Comparison of ENCODE assay signal across 19 cellular contexts in genomic region chr6:23980965-23981364, GRCh38.
DNase-seq lines count a peak whose midpoint lies in the region; ATAC-seq, FAIRE-seq and TF ChIP-seq lines count a peak whose summit lies in the region.
"Had no signal": no experiment of that assay in that cellular context is flagged by ENCODE, and none has a peak within 500 bp of the region (broad histone marks: within the 10 kb centered on the region; RNA-seq: fewer than 3 reads in every experiment).

No MANE protein-coding gene starts in this region.

- no peaks in the 10 kb centered on the region for H3K4me1 ChIP-seq in breast epithelium
- H3K4me1 ChIP-seq: Caco-2 had no signal

- H3K27ac Mint-ChIP-seq in MCF 10A (ENCODE audit: low read depth, unreplicated experiment), result no peak overlapping the region

- TF ChIP-seq CTCF in MCF 10A (IDR thresholded peaks at IDR 0.05; ENCODE audit: unreplicated experiment) (no peak), breast epithelium (IDR thresholded peaks at IDR 0.05) (no peak)

- H3K4me3 ChIP-seq in breast epithelium, result no peak overlapping the region
- H3K4me3 ChIP-seq: GM12878, K562 had no signal

- CTCF ChIA-PET in MCF 10A (lab: Yijun Ruan, JAX), result no interaction called here

- H3K27ac ChIP-seq in breast epithelium (no peak overlapping the region), caudate nucleus (ENCODE audit: low read depth, low read length) (no peak overlapping the region)
- H3K27ac ChIP-seq: C4-2B had no signal

- no peaks in the 10 kb centered on the region for H3K36me3 ChIP-seq in breast epithelium

- no peaks in the 10 kb centered on the region for H3K27me3 Mint-ChIP-seq in MCF 10A (ENCODE audit: insufficient read depth, unreplicated experiment)

- ATAC-seq in GM18868 (IDR thresholded peaks at IDR 0.05; ENCODE audit: unreplicated experiment), result no peak
- ATAC-seq: GM12878, HCT116, K562 had no signal

- FAIRE-seq in urothelium cell line (lab: Jason Lieb, UNC), result no peak
- FAIRE-seq: GM12878, K562 had no signal

- no peaks in the 10 kb centered on the region for H3K36me3 Mint-ChIP-seq in MCF 10A (ENCODE audit: insufficient read depth, unreplicated experiment)

- DNase-seq in MCF 10A (ENCODE audit: unreplicated experiment) (peak; percentile 45), breast epithelium (ENCODE audit: low spot score in 2 of 2) (no peak), caudate nucleus (lab: John Stamatoyannopoulos, UW) (peak in 36 of 61 donors; percentile 1 to 79 (median 11)), kidney tubule cell (ENCODE audit: low spot score) (peak; percentile 77), urothelium cell line (ENCODE audit: low spot score) (peak; percentile 24), SIG-M5 treated with dmso at 0.1 percent for 504 hours (lab: John Stamatoyannopoulos, UW; ENCODE audit: unreplicated experiment) (no peak), iPS-NIHi7 (ENCODE audit: extremely low spot score) (no peak)
- DNase-seq: 8988T, Caco-2, NCI-H1048, NCI-H146, NCI-H2081 treated with DMSO at 0.1 percent for 48 hours, NCI-H345, NCI-H526 treated with DMSO at 0.1 percent for 48 hours had no signal

- H3K9me3 Mint-ChIP-seq in MCF 10A (ENCODE audit: unreplicated experiment), result no peaks in the 10 kb centered on the region

- POLR2A ChIA-PET in MCF 10A (lab: Yijun Ruan, JAX), result interaction anchor here (0.7 kb wide), 1 partner anchor 16 kb away, joined by 3 read pairs; no protein-coding TSS in a partner anchor

- H3K27me3 ChIP-seq in breast epithelium, result no peaks in the 10 kb centered on the region

- H3K4me1 Mint-ChIP-seq in MCF 10A (ENCODE audit: insufficient read depth, unreplicated experiment), result peaks cover 6% of the 10 kb centered on the region

- H3K9me3 ChIP-seq in breast epithelium, result no peaks in the 10 kb centered on the region
- H3K9me3 ChIP-seq: Caco-2 had no signal

- no TSS peak for BruUV-seq in MCF 10A (replicated peaks; lab: Mats Ljungman, UMichigan)

- intact Hi-C loops in MCF 10A (cut with micrococcal nuclease), result no loop called here
- intact Hi-C loops in breast epithelium (cut with DNase I; ENCODE audit: low total_unique reads), result no loop called here

- TF ChIP-seq POLR2A in breast epithelium (IDR thresholded peaks at IDR 0.05), result no peak

- H3K4me3 Mint-ChIP-seq in MCF 10A (ENCODE audit: unreplicated experiment), result no peak overlapping the region

Comparison
In these comparisons a context has a peak if more than half of its experiments do, and no peak if none do; other contexts are left out.
1. DNase-seq: peak in MCF 10A (single experiment), caudate nucleus (36 of 61), kidney tubule cell (single experiment) and urothelium cell line (single experiment); none in breast epithelium (0 of 2), SIG-M5 treated with dmso at 0.1 percent for 504 hours (single experiment) and iPS-NIHi7 (single experiment).